ENCODE assay signal across 20 cellular contexts in genomic region chr1:182111496-182111895, GRCh38. TPM values are rescaled to one million over a fixed set of nuclear protein-coding genes. Genes with fewer than 3 reads are reported as not detected.
DNase-seq lines count a peak whose midpoint lies in the region; ATAC-seq and TF ChIP-seq lines count a peak whose summit lies in the region.
"Had no signal": no experiment of that assay in that cellular context is flagged by ENCODE, and none has a peak within 500 bp of the region (broad histone marks: within the 10 kb centered on the region; RNA-seq: fewer than 3 reads in every experiment).

No MANE protein-coding gene starts in this region.

- H3K36me3 ChIP-seq in left ventricle myocardium inferior (no peaks in the 10 kb centered on the region), breast epithelium (no peaks in the 10 kb centered on the region)
- H3K36me3 ChIP-seq: heart right ventricle, left lung, prostate gland had no signal

- H3K4me1 ChIP-seq in right cardiac atrium (ENCODE audit: control insufficient read depth, insufficient read depth, low read length) (no peaks in the 10 kb centered on the region), left ventricle myocardium inferior (no peaks in the 10 kb centered on the region), breast epithelium (no peaks in the 10 kb centered on the region)
- H3K4me1 ChIP-seq: heart right ventricle, left lung, prostate gland had no signal

- ATAC-seq in right cardiac atrium (no peak), GM18870 (IDR thresholded peaks at IDR 0.05; ENCODE audit: unreplicated experiment) (no peak), HG02884 (IDR thresholded peaks at IDR 0.05; ENCODE audit: unreplicated experiment) (no peak), HG02642 (IDR thresholded peaks at IDR 0.05; ENCODE audit: poor library complexity, unreplicated experiment) (no peak)
- ATAC-seq: GM23338, heart right ventricle, left lung, WTC11 had no signal

- H3K27me3 ChIP-seq in right cardiac atrium (ENCODE audit: control insufficient read depth, insufficient read depth), result no peaks in the 10 kb centered on the region
- H3K27me3 ChIP-seq in left ventricle myocardium inferior (ENCODE audit: low read depth), result peaks cover 20% of the 10 kb centered on the region
- no peaks in the 10 kb centered on the region for H3K27me3 ChIP-seq in breast epithelium
- H3K27me3 ChIP-seq: testis had no signal

- H3K27ac ChIP-seq in right cardiac atrium (ENCODE audit: low read length) (no peak overlapping the region), left ventricle myocardium inferior (replicated peaks) (no peak overlapping the region), breast epithelium (no peak overlapping the region)
- H3K27ac ChIP-seq: heart right ventricle, left lung, prostate gland, testis had no signal

- intact Hi-C loops in right cardiac atrium (cut with DNase I) (no loop called here), left ventricle myocardium inferior (cut with micrococcal nuclease) (no loop called here), breast epithelium (cut with DNase I; ENCODE audit: low total_unique reads) (no loop called here)

- TF ChIP-seq POLR2A in breast epithelium (IDR thresholded peaks at IDR 0.05), result no peak

- DNase-seq in right cardiac atrium (peak in 2 of 3 donors; percentile 53 to 66), left ventricle myocardium inferior (no peak), NCI-H2107 (lab: John Stamatoyannopoulos, UW) (peak; percentile 27), breast epithelium (ENCODE audit: low spot score in 2 of 2) (peak; percentile 58 to 70), NCI-H510A (lab: John Stamatoyannopoulos, UW) (no peak)
- DNase-seq: activated CD4-positive, alpha-beta memory T cell treated with anti-CD3 and anti-CD28 coated beads for 36 hours; activated naive CD4-positive, alpha-beta T cell treated with anti-CD3 and anti-CD28 coated beads, Interleukin-2, amount 10 ng/mL, durations not matched to agents 7 days and 5 days; activated T-cell treated with anti-CD3 and anti-CD28 coated beads, Interleukin-2, amount 50 U/mL, for 1 hour; DMS79; heart right ventricle; left lung; T-helper 9 cell; testis had no signal

- WGBS in right cardiac atrium, result 73% methylated on average over 5 of the region's 5 CpGs

- TF ChIP-seq CTCF in left ventricle myocardium inferior (IDR thresholded peaks at IDR 0.05; ENCODE audit: borderline replicate concordance), result no peak
- TF ChIP-seq CTCF in breast epithelium (IDR thresholded peaks at IDR 0.05), result no peak

- H3K4me3 ChIP-seq in right cardiac atrium (ENCODE audit: low read length) (no peak overlapping the region), left ventricle myocardium inferior (no peak overlapping the region), breast epithelium (no peak overlapping the region)
- H3K4me3 ChIP-seq: GM23338, heart right ventricle, left lung, prostate gland, testis had no signal

- no peaks in the 10 kb centered on the region for H3K9me3 ChIP-seq in right cardiac atrium (ENCODE audit: control insufficient read depth, low read length)
- peaks cover 10% of the 10 kb centered on the region for H3K9me3 ChIP-seq in left ventricle myocardium inferior (replicated peaks)
- no peaks in the 10 kb centered on the region for H3K9me3 ChIP-seq in breast epithelium
- H3K9me3 ChIP-seq: left lung, prostate gland, testis had no signal

RNA-seq across cellular contexts. Expression of gene ZNF648, which starts 50.0 kb away (rescaled TPM):
- not detected for total RNA-seq in right cardiac atrium
- polyA plus RNA-seq in right cardiac atrium, result not detected
- not detected for total RNA-seq in left ventricle myocardium inferior
- 1 to 10 TPM in 2 of 3 donors, not detected in 1; 3.2 to 3.3 TPM for total RNA-seq in breast epithelium
- total RNA-seq: activated CD4-positive, alpha-beta memory T cell treated with anti-CD3 and anti-CD28 coated beads for 36 hours; astrocyte had no signal
- polyA plus RNA-seq: heart right ventricle had no signal

Comparison
In these comparisons a context has a peak if more than half of its experiments do, and no peak if none do; other contexts are left out.
1. DNase-seq: peak in right cardiac atrium (2 of 3), NCI-H2107 (single experiment) and breast epithelium (2 of 2); none in left ventricle myocardium inferior (single experiment) and NCI-H510A (single experiment).